8 cellular contexts compared by ENCODE assay signal in genomic region chr22:35805466-35805865, GRCh38.
"Had no signal": no experiment of that assay in that cellular context is flagged by ENCODE, and none has a peak within 500 bp of the region (broad histone marks: within the 10 kb centered on the region; RNA-seq: fewer than 3 reads in every experiment).

No MANE protein-coding gene starts in this region.

- ATAC-seq: HepG2 had no signal

- H3K4me3 Mint-ChIP-seq: H9, IgD-negative memory B cell had no signal

- H3K27ac ChIP-seq: GM23248, HL-60 had no signal

- H3K4me1 Mint-ChIP-seq: IgD-negative memory B cell had no signal

- DNase-seq: GM23248, GOT3, H9, HCEC 1CT, KBM-7 had no signal

- H3K4me3 ChIP-seq: GM23248 had no signal

- H3K36me3 Mint-ChIP-seq: IgD-negative memory B cell had no signal

- H3K27ac Mint-ChIP-seq: H9, IgD-negative memory B cell had no signal
